In genomic region chr18:12336251-12336650, GRCh38 we compare ENCODE assay signal across 14 cellular contexts. TPM values are rescaled to one million over a fixed set of nuclear protein-coding genes. Genes with fewer than 3 reads are reported as not detected.
DNase-seq lines count a peak whose midpoint lies in the region; ATAC-seq and TF ChIP-seq lines count a peak whose summit lies in the region.
"Had no signal": no experiment of that assay in that cellular context is flagged by ENCODE, and none has a peak within 500 bp of the region (broad histone marks: within the 10 kb centered on the region; RNA-seq: fewer than 3 reads in every experiment).

No MANE protein-coding gene starts in this region.

- H3K27me3 ChIP-seq in Caco-2 (replicated peaks; ENCODE audit: control insufficient read depth, insufficient read depth, low read length) (no peaks in the 10 kb centered on the region), MG63 (no peaks in the 10 kb centered on the region)

- ATAC-seq in omental fat pad (ENCODE audit: low FRiP score): no peak
- no peak for ATAC-seq in HG02981 (IDR thresholded peaks at IDR 0.05; ENCODE audit: unreplicated experiment)

- no peaks in the 10 kb centered on the region for H3K9me3 ChIP-seq in Caco-2
- no peaks in the 10 kb centered on the region for H3K9me3 ChIP-seq in MG63

- H3K36me3 ChIP-seq in Caco-2 (ENCODE audit: control insufficient read depth, insufficient read depth, low read length): no peaks in the 10 kb centered on the region
- H3K36me3 ChIP-seq in MG63: peaks cover 51% of the 10 kb centered on the region

- TF ChIP-seq EP300 in Ishikawa (IDR thresholded peaks at IDR 0.05; ENCODE audit: borderline replicate concordance): no peak

- H3K9me3 Mint-ChIP-seq in Caco-2 (ENCODE audit: unreplicated experiment) (no peaks in the 10 kb centered on the region), endothelial cell (ENCODE audit: unreplicated experiment) (no peaks in the 10 kb centered on the region)
- H3K9me3 Mint-ChIP-seq: activated naive CD4-positive, alpha-beta T cell treated with anti-CD3 and anti-CD28 coated beads, Interleukin-2, amount 10 ng/mL, durations not matched to agents 7 days and 5 days had no signal

- CTCF ChIA-PET in Caco-2 (lab: Charles Lee): interaction anchor here (1.8 kb wide), 1 partner anchor 8 kb away, joined by 5 read pairs; no protein-coding TSS in a partner anchor

- no TSS peak for BruUV-seq in Caco-2 (replicated peaks; lab: Mats Ljungman, UMichigan)

- no peak overlapping the region for H3K4me3 ChIP-seq in Caco-2 (ENCODE audit: low read depth, low read length)
- no peak overlapping the region for H3K4me3 ChIP-seq in MG63
- H3K4me3 ChIP-seq: GM12878 had no signal

- intact Hi-C loops in Caco-2 (cut with micrococcal nuclease; ENCODE audit: unreplicated experiment): no loop called here

- no peak for TF ChIP-seq RAD21 in Ishikawa (IDR thresholded peaks at IDR 0.05; ENCODE audit: low read depth)

- no peaks in the 10 kb centered on the region for H3K27me3 Mint-ChIP-seq in Caco-2 (ENCODE audit: insufficient read depth, unreplicated experiment)
- peaks cover 1% of the 10 kb centered on the region for H3K27me3 Mint-ChIP-seq in endothelial cell (ENCODE audit: unreplicated experiment)
- H3K27me3 Mint-ChIP-seq: activated naive CD4-positive, alpha-beta T cell treated with anti-CD3 and anti-CD28 coated beads, Interleukin-2, amount 10 ng/mL, durations not matched to agents 7 days and 5 days had no signal

- peaks cover 46% of the 10 kb centered on the region for H3K4me1 ChIP-seq in Caco-2

- POLR2A ChIA-PET in Caco-2 (lab: Charles Lee): no interaction called here

- H3K4me3 Mint-ChIP-seq in Caco-2 (ENCODE audit: unreplicated experiment): no peak overlapping the region
- no peak overlapping the region for H3K4me3 Mint-ChIP-seq in endothelial cell (ENCODE audit: unreplicated experiment)
- H3K4me3 Mint-ChIP-seq: activated naive CD4-positive, alpha-beta T cell treated with anti-CD3 and anti-CD28 coated beads, Interleukin-2, amount 10 ng/mL, durations not matched to agents 7 days and 5 days had no signal

- H3K36me3 Mint-ChIP-seq in Caco-2 (ENCODE audit: insufficient read depth, unreplicated experiment): peaks cover 48% of the 10 kb centered on the region
- H3K36me3 Mint-ChIP-seq in endothelial cell (ENCODE audit: low read depth, unreplicated experiment): peaks cover 38% of the 10 kb centered on the region

- no peak for DNase-seq in Caco-2
- DNase-seq in endothelial cell (ENCODE audit: low spot score): no peak
- peak; percentile 90 for DNase-seq in kidney tubule cell (ENCODE audit: low spot score)
- no peak for DNase-seq in omental fat pad (ENCODE audit: low spot score)
- no peak for DNase-seq in dedifferentiated amniotic fluid mesenchymal stem cell (ENCODE audit: extremely low spot score)
- no peak for DNase-seq in MG63
- DNase-seq: activated naive CD4-positive, alpha-beta T cell treated with anti-CD3 and anti-CD28 coated beads, Interleukin-2, amount 10 ng/mL, durations not matched to agents 7 days and 5 days; cerebellar nuclear complex; NCI-H446; stimulated activated naive CD4-positive, alpha-beta T cell treated with Interleukin-2 at 50 U/mL for 16 hours; T1000 had no signal

- TF ChIP-seq CTCF in Caco-2 (IDR thresholded peaks at IDR 0.05; ENCODE audit: insufficient read depth in 1 of 2, low read depth in 1 of 2, low read length in 1 of 2, severe bottlenecking in 1 of 2, unreplicated experiment in 1 of 2) (no peak), endothelial cell (IDR thresholded peaks at IDR 0.05; ENCODE audit: unreplicated experiment) (no peak), omental fat pad (IDR thresholded peaks at IDR 0.05) (no peak)

- H3K4me1 Mint-ChIP-seq in Caco-2 (ENCODE audit: low read depth, unreplicated experiment): peaks cover 37% of the 10 kb centered on the region
- H3K4me1 Mint-ChIP-seq in endothelial cell (ENCODE audit: unreplicated experiment): peaks cover 17% of the 10 kb centered on the region
- H3K4me1 Mint-ChIP-seq: activated naive CD4-positive, alpha-beta T cell treated with anti-CD3 and anti-CD28 coated beads, Interleukin-2, amount 10 ng/mL, durations not matched to agents 7 days and 5 days had no signal

- H3K27ac Mint-ChIP-seq in Caco-2 (ENCODE audit: unreplicated experiment) (peak overlapping the region; percentile 37), endothelial cell (ENCODE audit: unreplicated experiment) (peak overlapping the region; percentile 67)
- H3K27ac Mint-ChIP-seq: activated naive CD4-positive, alpha-beta T cell treated with anti-CD3 and anti-CD28 coated beads, Interleukin-2, amount 10 ng/mL, durations not matched to agents 7 days and 5 days had no signal

TF ChIP-seq in Ishikawa, 13 proteins besides CTCF, POLR2A, EP300 and RAD21:
- no peak for TF ChIP-seq TCF12 (IDR thresholded peaks at IDR 0.05; ENCODE audit: low read depth)
- TF ChIP-seq TEAD4 (IDR thresholded peaks at IDR 0.05): 0 out of 2 replicates have a peak, but pooled peaks have one; percentile 13

RNA-seq across cellular contexts. Expression of gene TUBB6, which starts 28.2 kb away (rescaled TPM):
- 138 and 149 TPM in 2 replicates for total RNA-seq in Caco-2 (2022)
- 301 TPM for total RNA-seq in endothelial cell (ENCODE audit: unreplicated experiment)
- total RNA-seq in omental fat pad: 100 to 1,000 TPM; 316 to 921 (median 720) TPM
- 220 and 503 TPM in 2 replicates for total RNA-seq in MG63 (2014; rRNA removed; shearing (Covaris generic); ENCODE audit: low replicate concordance)

RNA-seq across cellular contexts. Expression of gene AFG3L2, which starts 40.8 kb away (rescaled TPM):
- 69.8 and 72.0 TPM in 2 replicates for total RNA-seq in Caco-2 (2022)
- total RNA-seq in endothelial cell (ENCODE audit: unreplicated experiment): 47.7 TPM
- 10 to 100 TPM; 36.4 to 64.0 (median 40.1) TPM for total RNA-seq in omental fat pad
- total RNA-seq in MG63 (2014; rRNA removed; shearing (Covaris generic); ENCODE audit: low replicate concordance): 57.7 and 60.0 TPM in 2 replicates
